Comparison of ENCODE assay signal across 34 cellular contexts in the genomic region with DNA sequence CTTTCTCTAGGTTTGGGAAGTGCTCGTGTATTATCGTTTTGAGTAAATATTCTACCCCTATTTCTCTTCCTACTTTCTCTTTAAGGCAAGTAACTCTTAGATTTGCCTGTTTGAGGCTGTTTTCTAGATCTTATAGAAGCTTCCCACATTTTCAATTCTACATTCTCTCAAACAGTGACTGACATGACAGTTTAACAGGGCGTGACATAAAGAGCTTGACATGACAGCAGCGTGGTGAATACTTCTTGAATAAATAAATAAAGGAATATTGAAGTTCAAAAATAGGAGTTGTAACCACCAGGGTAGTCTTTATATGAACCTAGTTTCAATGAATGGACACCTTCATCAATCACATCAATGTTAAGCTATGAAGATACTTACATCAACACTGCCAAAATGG.
"Had no signal": no experiment of that assay in that cellular context is flagged by ENCODE, and none has a peak within 500 bp of the region (broad histone marks: within the 10 kb centered on the region; RNA-seq: fewer than 3 reads in every experiment).

No MANE protein-coding gene starts in this region.

- H3K27ac ChIP-seq: KMS-11 had no signal

- H3K9me3 ChIP-seq: MG63 had no signal

- DNase-seq: Karpas-422, Kasumi-1, MG63, MM.1S, MV-4-11, NCI-H1048, NCI-H1092, NCI-H1092 treated with DMSO at 0.1 percent for 48 hours, NCI-H1105, NCI-H1105 treated with DMSO at 0.1 percent for 48 hours, NCI-H1417, NCI-H1417 treated with DMSO at 0.1 percent for 48 hours, NCI-H1436, NCI-H1436 treated with DMSO at 0.1 percent for 48 hours, NCI-H146, NCI-H1694, NCI-H1694 treated with DMSO at 0.1 percent for 48 hours, NCI-H187, NCI-H187 treated with DMSO at 0.1 percent for 48 hours, NCI-H1930, NCI-H2029, NCI-H2029 treated with DMSO at 0.1 percent for 48 hours, NCI-H2081, NCI-H2081 treated with DMSO at 0.1 percent for 48 hours, NCI-H2107, NCI-H2171, NCI-H2171 treated with DMSO at 0.1 percent for 48 hours, NCI-H2227 treated with DMSO at 0.1 percent for 48 hours, NCI-H226, NCI-H345, NCI-H446, NCI-H446 treated with DMSO at 0.1 percent for 48 hours, NCI-H510A had no signal

- H3K9ac ChIP-seq: KMS-11 had no signal

- H3K36me3 ChIP-seq: MG63 had no signal

- H3K4me3 ChIP-seq: MG63 had no signal

- H3K4me2 ChIP-seq: KMS-11 had no signal
